ENCODE assay signal across 8 cellular contexts in the genomic region with DNA sequence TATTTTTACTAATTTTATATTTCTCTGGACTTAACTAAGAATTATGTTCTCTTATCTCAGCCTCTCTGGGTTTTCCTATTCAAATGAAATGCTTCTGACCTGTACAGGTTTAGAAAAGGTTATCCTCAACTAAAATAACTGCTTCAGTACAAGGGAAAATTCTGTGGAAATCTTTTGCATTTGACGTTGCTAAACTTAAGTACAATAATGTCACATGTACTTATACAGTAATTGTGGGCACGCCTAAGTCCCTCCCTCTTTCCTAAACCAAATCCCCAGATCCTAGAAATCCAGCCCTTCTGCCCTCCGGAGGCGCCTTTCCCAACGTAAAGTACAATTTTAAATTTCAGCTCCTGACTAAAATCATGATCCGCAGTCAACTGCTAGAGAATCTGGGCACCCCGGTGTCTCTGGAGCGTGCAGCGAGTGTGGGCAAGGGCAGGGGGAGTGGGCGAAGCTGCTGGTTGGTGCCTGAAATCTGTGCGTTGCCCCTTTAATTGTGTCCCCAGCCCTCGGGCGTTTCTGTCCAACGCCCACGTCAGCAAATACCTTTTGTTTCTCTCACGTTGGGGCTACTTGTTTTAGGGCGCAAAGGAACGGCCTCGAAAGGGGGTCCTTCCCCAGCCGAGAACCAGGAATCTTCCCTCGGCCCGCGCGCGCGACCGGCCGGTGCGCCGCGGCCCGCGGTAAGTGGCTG. TPM values are rescaled to one million over a fixed set of nuclear protein-coding genes. Genes with fewer than 3 reads are reported as not detected.
DNase-seq lines count a peak whose midpoint lies in the region; ATAC-seq and TF ChIP-seq lines count a peak whose summit lies in the region.

A gene (plus strand): TSS at position 541 of the 697 bp plus-strand sequence. CDS start 53,505 bp downstream, outside the sequence.

- H3K36me3 ChIP-seq in gastroesophageal sphincter = no peaks in the 10 kb centered on the region
- no peaks in the 10 kb centered on the region for H3K36me3 ChIP-seq in neural cell (ENCODE audit: insufficient read depth, low read length)

- no peaks in the 10 kb centered on the region for H3K9me3 ChIP-seq in gastroesophageal sphincter
- H3K9me3 ChIP-seq in neural cell (ENCODE audit: low read length) = no peaks in the 10 kb centered on the region

- peaks cover 0 to 28% (median 0%) of the 10 kb centered on the region in 3 donors for H3K4me1 ChIP-seq in gastroesophageal sphincter

- H3K4me1 Mint-ChIP-seq in activated T-helper 2 cell treated with anti-CD3 and anti-CD28 coated beads, Interferon-gamma antibody, Interleukin-2, Interleukin-4, amounts not matched to agents 10 μg/mL and 5 μg/mL and 100 μg/mL, durations not matched to agents 14 hours and 24 hours and 36 hours (ENCODE audit: low read depth) = peaks cover 8% of the 10 kb centered on the region

- TF ChIP-seq EP300 in gastroesophageal sphincter (IDR thresholded peaks at IDR 0.05) = no peak
- TF ChIP-seq EP300 in neural cell (conservative IDR thresholded peaks at IDR 0.05; ENCODE audit: poor library complexity, severe bottlenecking) = no peak

- peaks cover 24% of the 10 kb centered on the region for H3K79me2 ChIP-seq in neural cell (replicated peaks; ENCODE audit: insufficient read depth, low read length)

- H4K20me1 ChIP-seq in neural cell (ENCODE audit: insufficient read depth) = no peaks in the 10 kb centered on the region

- peak within 1 kb of the TSS; percentile 74 for H3K9ac ChIP-seq in neural cell (ENCODE audit: low read length)

- TF ChIP-seq CTCF in gastroesophageal sphincter (IDR thresholded peaks at IDR 0.05) = peak in 1 of 4 experiments; percentile 8
- no peak for TF ChIP-seq CTCF in neural cell (IDR thresholded peaks at IDR 0.05; ENCODE audit: poor library complexity, severe bottlenecking)

- peak within 1 kb of the TSS; percentile 75 for H3K4me3 Mint-ChIP-seq in activated T-helper 2 cell treated with anti-CD3 and anti-CD28 coated beads, Interferon-gamma antibody, Interleukin-2, Interleukin-4, amounts not matched to agents 10 μg/mL and 5 μg/mL and 100 μg/mL, durations not matched to agents 14 hours and 24 hours and 36 hours (ENCODE audit: low read depth)

- no peaks in the 10 kb centered on the region for H3K36me3 Mint-ChIP-seq in activated T-helper 2 cell treated with anti-CD3 and anti-CD28 coated beads, Interferon-gamma antibody, Interleukin-2, Interleukin-4, amounts not matched to agents 10 μg/mL and 5 μg/mL and 100 μg/mL, durations not matched to agents 14 hours and 24 hours and 36 hours (ENCODE audit: low read depth)

- TF ChIP-seq RAD21 in neural cell (conservative IDR thresholded peaks at IDR 0.05) = no peak

- peak within 1 kb of the TSS; percentile 77 for H3K4me2 ChIP-seq in neural cell (ENCODE audit: low read length)

- peak within 1 kb of the TSS; percentile 76 for H2AFZ ChIP-seq in neural cell (ENCODE audit: low read depth, low read length)

- WGBS in gastroesophageal sphincter (ENCODE audit: low coverage in 1 of 2), 2 donors = 0% methylated on average over 6 to 7 of the region's 33 CpGs

- ATAC-seq in gastroesophageal sphincter (peak; percentile 72), GM18520 (IDR thresholded peaks at IDR 0.05; ENCODE audit: unreplicated experiment) (no peak), HG03139 (IDR thresholded peaks at IDR 0.05; ENCODE audit: unreplicated experiment) (no peak)

- peaks cover 65% of the 10 kb centered on the region for H3K27me3 Mint-ChIP-seq in activated T-helper 2 cell treated with anti-CD3 and anti-CD28 coated beads, Interferon-gamma antibody, Interleukin-2, Interleukin-4, amounts not matched to agents 10 μg/mL and 5 μg/mL and 100 μg/mL, durations not matched to agents 14 hours and 24 hours and 36 hours (ENCODE audit: low read depth)

- H3K4me3 ChIP-seq in gastroesophageal sphincter = peak within 1 kb of the TSS; percentile 76 to 88
- H3K4me3 ChIP-seq in neural cell (ENCODE audit: low read length) = peak within 1 kb of the TSS; percentile 75

- DNase-seq in AG08395 (ENCODE audit: low spot score) (peak; percentile 69), NCI-H526 (lab: John Stamatoyannopoulos, UW) (peak; percentile 56 to 70)
- DNase-seq in activated T-helper 2 cell treated with anti-CD3 and anti-CD28 coated beads, Interferon-gamma antibody, Interleukin-2, Interleukin-4, amounts not matched to agents 10 μg/mL and 5 μg/mL and 100 μg/mL, durations not matched to agents 14 hours and 24 hours and 36 hours (ENCODE audit: low spot score) = no peak

- H3K9me2 ChIP-seq in neural cell (ENCODE audit: insufficient read depth, low read length) = no peaks in the 10 kb centered on the region

- H3K27ac ChIP-seq in gastroesophageal sphincter (peak within 1 kb of the TSS; percentile 85 to 91 (median 88)), neural cell (ENCODE audit: low read length) (peak within 1 kb of the TSS; percentile 75)

- intact Hi-C loops in activated T-helper 2 cell treated with anti-CD3 and anti-CD28 coated beads, Interferon-gamma antibody, Interleukin-2, Interleukin-4, amounts not matched to agents 10 μg/mL and 5 μg/mL and 100 μg/mL, durations not matched to agents 14 hours and 24 hours and 36 hours (cut with micrococcal nuclease) = no loop called here

- H3K27me3 ChIP-seq in gastroesophageal sphincter = no peaks in the 10 kb centered on the region
- no peaks in the 10 kb centered on the region for H3K27me3 ChIP-seq in neural cell (ENCODE audit: insufficient read depth, low read depth, low read length)

- no peaks in the 10 kb centered on the region for H3K9me3 Mint-ChIP-seq in activated T-helper 2 cell treated with anti-CD3 and anti-CD28 coated beads, Interferon-gamma antibody, Interleukin-2, Interleukin-4, amounts not matched to agents 10 μg/mL and 5 μg/mL and 100 μg/mL, durations not matched to agents 14 hours and 24 hours and 36 hours

- H3F3A ChIP-seq in neural cell (ENCODE audit: insufficient read depth, low read length, poor library complexity, severe bottlenecking) = no peaks in the 10 kb centered on the region

- H3K27ac Mint-ChIP-seq in activated T-helper 2 cell treated with anti-CD3 and anti-CD28 coated beads, Interferon-gamma antibody, Interleukin-2, Interleukin-4, amounts not matched to agents 10 μg/mL and 5 μg/mL and 100 μg/mL, durations not matched to agents 14 hours and 24 hours and 36 hours = no peak within 1 kb of the TSS

- TF ChIP-seq POLR2A in GM19099 (IDR thresholded peaks at IDR 0.05; ENCODE audit: extremely low read depth, insufficient read length, low read depth) = peak; percentile 6
- TF ChIP-seq POLR2A in gastroesophageal sphincter (IDR thresholded peaks at IDR 0.05) = no peak

TF ChIP-seq in neural cell, 6 proteins besides CTCF, POLR2A, EP300 and RAD21:
- TF ChIP-seq SMC3 (conservative IDR thresholded peaks at IDR 0.05; ENCODE audit: poor library complexity) (no peak), EZH2 (IDR thresholded peaks at IDR 0.05; ENCODE audit: borderline replicate concordance, insufficient read depth, low read length, poor library complexity, severe bottlenecking) (no peak), POLR2AphosphoS5 (IDR thresholded peaks at IDR 0.05) (peak; percentile 46), MXI1 (conservative IDR thresholded peaks at IDR 0.05; ENCODE audit: poor library complexity, severe bottlenecking) (peak; percentile 41), TAF1 (IDR thresholded peaks at IDR 0.05; ENCODE audit: low read depth) (peak; percentile 38)
- TF ChIP-seq, protein P1, sequence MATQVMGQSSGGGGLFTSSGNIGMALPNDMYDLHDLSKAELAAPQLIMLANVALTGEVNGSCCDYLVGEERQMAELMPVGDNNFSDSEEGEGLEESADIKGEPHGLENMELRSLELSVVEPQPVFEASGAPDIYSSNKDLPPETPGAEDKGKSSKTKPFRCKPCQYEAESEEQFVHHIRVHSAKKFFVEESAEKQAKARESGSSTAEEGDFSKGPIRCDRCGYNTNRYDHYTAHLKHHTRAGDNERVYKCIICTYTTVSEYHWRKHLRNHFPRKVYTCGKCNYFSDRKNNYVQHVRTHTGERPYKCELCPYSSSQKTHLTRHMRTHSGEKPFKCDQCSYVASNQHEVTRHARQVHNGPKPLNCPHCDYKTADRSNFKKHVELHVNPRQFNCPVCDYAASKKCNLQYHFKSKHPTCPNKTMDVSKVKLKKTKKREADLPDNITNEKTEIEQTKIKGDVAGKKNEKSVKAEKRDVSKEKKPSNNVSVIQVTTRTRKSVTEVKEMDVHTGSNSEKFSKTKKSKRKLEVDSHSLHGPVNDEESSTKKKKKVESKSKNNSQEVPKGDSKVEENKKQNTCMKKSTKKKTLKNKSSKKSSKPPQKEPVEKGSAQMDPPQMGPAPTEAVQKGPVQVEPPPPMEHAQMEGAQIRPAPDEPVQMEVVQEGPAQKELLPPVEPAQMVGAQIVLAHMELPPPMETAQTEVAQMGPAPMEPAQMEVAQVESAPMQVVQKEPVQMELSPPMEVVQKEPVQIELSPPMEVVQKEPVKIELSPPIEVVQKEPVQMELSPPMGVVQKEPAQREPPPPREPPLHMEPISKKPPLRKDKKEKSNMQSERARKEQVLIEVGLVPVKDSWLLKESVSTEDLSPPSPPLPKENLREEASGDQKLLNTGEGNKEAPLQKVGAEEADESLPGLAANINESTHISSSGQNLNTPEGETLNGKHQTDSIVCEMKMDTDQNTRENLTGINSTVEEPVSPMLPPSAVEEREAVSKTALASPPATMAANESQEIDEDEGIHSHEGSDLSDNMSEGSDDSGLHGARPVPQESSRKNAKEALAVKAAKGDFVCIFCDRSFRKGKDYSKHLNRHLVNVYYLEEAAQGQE (IDR thresholded peaks at IDR 0.05; ENCODE audit: borderline replicate concordance) = no peak

RNA-seq across cellular contexts. Expression of the gene that starts here (rescaled TPM):
- total RNA-seq in activated T-helper 2 cell treated with anti-CD3 and anti-CD28 coated beads, Interferon-gamma antibody, Interleukin-2, Interleukin-4, amounts not matched to agents 10 μg/mL and 5 μg/mL and 100 μg/mL, durations not matched to agents 14 hours and 24 hours and 36 hours = 0.90 and 0.96 TPM in 2 replicates
- total RNA-seq in gastroesophageal sphincter = 10 to 100 TPM in 1 of 4 donors, 1 to 10 TPM in 3; 8.4 to 10.9 (median 9.0) TPM
- 6.9 and 10.1 TPM in 2 replicates for polyA plus RNA-seq in neural cell
- polyA minus RNA-seq in neural cell = 32.1 and 35.1 TPM in 2 replicates
